In the genomic region with DNA sequence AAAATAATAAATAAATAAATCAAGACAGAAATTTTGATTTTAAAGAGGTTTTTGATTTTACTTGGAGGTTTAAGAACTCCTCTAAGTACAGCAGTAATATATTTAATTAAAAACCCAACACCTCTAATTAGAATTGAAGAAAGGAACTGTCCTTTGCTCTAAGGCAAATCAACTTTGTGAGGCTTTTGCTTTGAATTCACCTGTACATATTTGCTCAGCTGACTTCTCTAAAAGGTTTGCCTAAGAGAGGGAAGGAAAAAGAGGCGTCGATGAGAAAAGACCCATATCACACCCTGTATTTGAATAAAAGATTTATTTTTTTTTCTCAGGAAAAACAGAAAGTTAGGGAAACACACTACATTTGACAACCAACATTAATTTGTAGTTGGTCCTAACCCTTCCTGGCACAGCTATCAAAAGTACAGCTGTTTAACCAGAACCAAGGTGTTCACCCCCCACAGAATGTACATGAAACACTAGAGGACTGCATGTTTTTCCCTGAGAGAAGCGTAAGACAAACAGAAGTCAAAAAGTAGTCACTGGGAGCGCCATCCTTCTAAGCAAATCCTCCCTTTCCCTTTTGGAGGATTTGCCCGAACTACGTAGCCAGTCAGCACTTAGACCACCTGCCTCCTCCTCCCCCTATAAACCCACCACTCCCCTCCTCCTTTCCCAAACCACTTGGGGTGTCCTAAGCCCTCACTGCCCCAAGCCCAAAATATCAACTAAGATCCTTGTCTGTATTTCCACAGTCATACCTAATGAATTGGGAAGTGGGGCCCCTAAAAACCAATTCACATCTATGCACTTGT, we compare ENCODE assay signal across 8 cellular contexts. TPM values are rescaled to one million over a fixed set of nuclear protein-coding genes. Genes with fewer than 3 reads are reported as not detected.
A peak's percentile ranks its signal among the peaks of the same experiment; 100 is the strongest.
DNase-seq lines count a peak whose midpoint lies in the region; ATAC-seq and TF ChIP-seq lines count a peak whose summit lies in the region.

No MANE protein-coding gene starts in this region.

- intact Hi-C loops in lower lobe of right lung (cut with DNase I) (loop anchor here (10.0 kb wide), 1 partner anchor 50 kb away; the partner anchor contains the start of gene ENSA), mucosa of descending colon (cut with DNase I, micrococcal nuclease) (loop anchor here in 1 of 2 donors (5.0 kb wide), 1 partner anchor 48 kb away; no protein-coding TSS in a partner anchor)

- peaks cover 56% of the 10 kb centered on the region for H3K4me1 Mint-ChIP-seq in activated T-cell treated with anti-CD3 and anti-CD28 coated beads, Interleukin-2, amount 50 U/mL, for 24 hours (ENCODE audit: low read depth)
- peaks cover 42% of the 10 kb centered on the region for H3K4me1 Mint-ChIP-seq in type B pancreatic cell (ENCODE audit: unreplicated experiment)

- H3K27ac ChIP-seq in lower lobe of right lung = peak overlapping the region; percentile 99

- peak overlapping the region; percentile 98 for H3K9ac ChIP-seq in adipocyte (ENCODE audit: low read length)

- H3K36me3 Mint-ChIP-seq in activated T-cell treated with anti-CD3 and anti-CD28 coated beads, Interleukin-2, amount 50 U/mL, for 24 hours (ENCODE audit: low read depth) = peaks cover 99% of the 10 kb centered on the region
- peaks cover 55% of the 10 kb centered on the region for H3K36me3 Mint-ChIP-seq in type B pancreatic cell

- H3K4me3 ChIP-seq in adipocyte (ENCODE audit: low read length) = peak overlapping the region; percentile 95
- H3K4me3 ChIP-seq in lower lobe of right lung = peak overlapping the region; percentile 96
- no peak overlapping the region for H3K4me3 ChIP-seq in mucosa of descending colon

- H3K27me3 ChIP-seq in adipocyte (replicated peaks; ENCODE audit: control insufficient read depth, insufficient read depth, low read length) (no peaks in the 10 kb centered on the region), lower lobe of right lung (ENCODE audit: low read depth) (no peaks in the 10 kb centered on the region)

- peak overlapping the region; percentile 99 for H3K27ac Mint-ChIP-seq in activated T-cell treated with anti-CD3 and anti-CD28 coated beads, Interleukin-2, amount 50 U/mL, for 24 hours
- H3K27ac Mint-ChIP-seq in type B pancreatic cell = peak overlapping the region; percentile 84

- H3K4me3 Mint-ChIP-seq in activated T-cell treated with anti-CD3 and anti-CD28 coated beads, Interleukin-2, amount 50 U/mL, for 24 hours = peak overlapping the region; percentile 99
- peak overlapping the region; percentile 94 for H3K4me3 Mint-ChIP-seq in type B pancreatic cell

- H3K36me3 ChIP-seq in adipocyte (ENCODE audit: control insufficient read depth, insufficient read depth, low read length, severe bottlenecking) (peaks cover 66% of the 10 kb centered on the region), lower lobe of right lung (peaks cover 75% of the 10 kb centered on the region), mucosa of descending colon (ENCODE audit: low read depth) (no peaks in the 10 kb centered on the region)

- no peak for ATAC-seq in lower lobe of right lung
- ATAC-seq in mucosa of descending colon = no peak

- H3K9me3 Mint-ChIP-seq in activated T-cell treated with anti-CD3 and anti-CD28 coated beads, Interleukin-2, amount 50 U/mL, for 24 hours = no peaks in the 10 kb centered on the region
- no peaks in the 10 kb centered on the region for H3K9me3 Mint-ChIP-seq in type B pancreatic cell

- no peak for DNase-seq in activated T-cell treated with anti-CD3 and anti-CD28 coated beads, Interleukin-2, amount 50 U/mL, for 24 hours
- no peak for DNase-seq in activated T-cell treated with anti-CD3 and anti-CD28 coated beads, Interleukin-2, amount 50 U/mL, for 48 hours
- peak; percentile 40 for DNase-seq in adipocyte (ENCODE audit: low read depth)
- DNase-seq in lower lobe of right lung = no peak
- DNase-seq in type B pancreatic cell (ENCODE audit: extremely low spot score, unreplicated experiment) = no peak
- DNase-seq in anterior cingulate cortex (lab: John Stamatoyannopoulos, UW) = no peak
- DNase-seq in mucosa of descending colon = no peak
- DNase-seq in UCSD-AML1 (lab: John Stamatoyannopoulos, UW; ENCODE audit: unreplicated experiment) = no peak

- H3K4me1 ChIP-seq in adipocyte (ENCODE audit: control insufficient read depth, insufficient read depth, low read length) (peaks cover 60% of the 10 kb centered on the region), lower lobe of right lung (peaks cover 66% of the 10 kb centered on the region), mucosa of descending colon (ENCODE audit: low read depth) (peaks cover 38% of the 10 kb centered on the region)

- TF ChIP-seq CTCF in lower lobe of right lung (IDR thresholded peaks at IDR 0.05) (no peak), type B pancreatic cell (conservative IDR thresholded peaks at IDR 0.05) (no peak), mucosa of descending colon (IDR thresholded peaks at IDR 0.05) (no peak)

- H3K27me3 Mint-ChIP-seq in activated T-cell treated with anti-CD3 and anti-CD28 coated beads, Interleukin-2, amount 50 U/mL, for 24 hours = no peaks in the 10 kb centered on the region
- H3K27me3 Mint-ChIP-seq in type B pancreatic cell = no peaks in the 10 kb centered on the region

- H3K9me3 ChIP-seq in adipocyte (ENCODE audit: control insufficient read depth, low read length) = no peaks in the 10 kb centered on the region
- H3K9me3 ChIP-seq in lower lobe of right lung = no peaks in the 10 kb centered on the region
- no peaks in the 10 kb centered on the region for H3K9me3 ChIP-seq in mucosa of descending colon

RNA-seq across cellular contexts. Expression of gene MCL1, which starts 4.9 kb away (rescaled TPM):
- total RNA-seq in lower lobe of right lung (387 TPM), type B pancreatic cell (ENCODE audit: low replicate concordance) (187 and 280 TPM in 2 replicates), mucosa of descending colon (100 to 1,000 TPM; 221 to 258 (median 236) TPM)

RNA-seq across cellular contexts. Expression of gene ADAMTSL4, which starts 25.3 kb away (rescaled TPM):
- 164 TPM for total RNA-seq in lower lobe of right lung
- 12.5 and 24.6 TPM in 2 replicates for total RNA-seq in type B pancreatic cell (ENCODE audit: low replicate concordance)
- total RNA-seq in mucosa of descending colon = 10 to 100 TPM in 2 of 3 donors, 1 to 10 TPM in 1; 3.4 to 37.1 (median 10.2) TPM

RNA-seq across cellular contexts. Expression of gene ENSA, which starts 54.9 kb away (rescaled TPM):
- total RNA-seq in lower lobe of right lung (172 TPM), type B pancreatic cell (ENCODE audit: low replicate concordance) (153 and 185 TPM in 2 replicates), mucosa of descending colon (100 to 1,000 TPM; 174 to 213 (median 194) TPM)

RNA-seq across cellular contexts. Expression of gene FALEC, which starts 58.9 kb away (rescaled TPM):
- total RNA-seq in lower lobe of right lung (not detected), type B pancreatic cell (ENCODE audit: low replicate concordance) (0.55 and 0.80 TPM in 2 replicates), mucosa of descending colon (not detected)
